8 cellular contexts compared by ENCODE assay signal in genomic region chr22:23128269-23129108, GRCh38. TPM values are rescaled to one million over a fixed set of nuclear protein-coding genes. Genes with fewer than 3 reads are reported as not detected.
DNase-seq lines count a peak whose midpoint lies in the region; ATAC-seq and TF ChIP-seq lines count a peak whose summit lies in the region.

No MANE protein-coding gene starts in this region.

- H3K27me3 Mint-ChIP-seq in CD4-positive, alpha-beta T cell: no peaks in the 10 kb centered on the region

- H3K4me3 ChIP-seq in HL-60 (replicated peaks; ENCODE audit: insufficient read depth, low read length) (no peak overlapping the region), osteoblast (ENCODE audit: insufficient read depth, low read length) (no peak overlapping the region)

- peaks cover 5% of the 10 kb centered on the region for H3K4me1 Mint-ChIP-seq in CD4-positive, alpha-beta T cell (ENCODE audit: low read depth)

- H3K4me3 Mint-ChIP-seq in CD4-positive, alpha-beta T cell: no peak overlapping the region

- intact Hi-C loops in CD4-positive, alpha-beta T cell (cut with DNase I, micrococcal nuclease): loop anchor here (1.0 to 10.0 kb wide), 3 partner anchors 169 to 541 kb away; no protein-coding TSS in a partner anchor

- H3K4me2 ChIP-seq in osteoblast (ENCODE audit: insufficient read depth, low read length): peak overlapping the region; percentile 12

- H3K4me1 ChIP-seq in foreskin keratinocyte (no peaks in the 10 kb centered on the region), osteoblast (ENCODE audit: insufficient read depth, low read length) (no peaks in the 10 kb centered on the region)

- peak; percentile 89 for ATAC-seq in CD4-positive, alpha-beta T cell (ENCODE audit: poor library complexity)
- peak; percentile 71 for ATAC-seq in foreskin keratinocyte

- no peak overlapping the region for H3K27ac ChIP-seq in CD4-positive, alpha-beta T cell (ENCODE audit: low read depth, low read length)
- H3K27ac ChIP-seq in HL-60 (replicated peaks): no peak overlapping the region
- H3K27ac ChIP-seq in foreskin keratinocyte: no peak overlapping the region
- no peak overlapping the region for H3K27ac ChIP-seq in osteoblast (ENCODE audit: low read depth, low read length)
- H3K27ac ChIP-seq in temporal lobe (ENCODE audit: low read depth, low read length): peak overlapping the region; percentile 83

- CTCF ChIA-PET in CD4-positive, alpha-beta T cell (lab: Charles Lee): interaction anchor here (0.7 to 2.2 kb wide), 10 partner anchors 12 to 257 kb away, joined by 3 to 24 read pairs (median 3); partner anchors contain the start of gene RAB36

- H3K9me3 Mint-ChIP-seq in CD4-positive, alpha-beta T cell: no peaks in the 10 kb centered on the region

- H3K79me2 ChIP-seq in osteoblast (ENCODE audit: insufficient read depth, low read length): no peaks in the 10 kb centered on the region

- POLR2A ChIA-PET in CD4-positive, alpha-beta T cell (lab: Charles Lee): interaction anchor here (0.8 kb wide), 2 partner anchors 10 to 168 kb away, joined by 3 read pairs; no protein-coding TSS in a partner anchor

- peak; percentile 82 for TF ChIP-seq CTCF in CD4-positive, alpha-beta T cell (IDR thresholded peaks at IDR 0.05)
- peak; percentile 67 for TF ChIP-seq CTCF in HL-60 (IDR thresholded peaks at IDR 0.05; ENCODE audit: insufficient read depth, low read length)
- peak; percentile 83 for TF ChIP-seq CTCF in foreskin keratinocyte (conservative IDR thresholded peaks at IDR 0.05)
- peak; percentile 83 for TF ChIP-seq CTCF in osteoblast (IDR thresholded peaks at IDR 0.05; ENCODE audit: extremely low read depth, low read depth, low read length)

- no peaks in the 10 kb centered on the region for H3K27me3 ChIP-seq in CD4-positive, alpha-beta T cell (ENCODE audit: control insufficient read depth, insufficient read depth, low read length)
- no peaks in the 10 kb centered on the region for H3K27me3 ChIP-seq in HL-60 (ENCODE audit: insufficient read depth, poor library complexity, severe bottlenecking)
- H3K27me3 ChIP-seq in foreskin keratinocyte: no peaks in the 10 kb centered on the region
- no peaks in the 10 kb centered on the region for H3K27me3 ChIP-seq in osteoblast (ENCODE audit: insufficient read depth, low read length)

- no peaks in the 10 kb centered on the region for H3K36me3 ChIP-seq in osteoblast (ENCODE audit: insufficient read depth, low read length)

- H3K9me3 ChIP-seq in CD4-positive, alpha-beta T cell (ENCODE audit: control insufficient read depth, low read length): no peaks in the 10 kb centered on the region
- no peaks in the 10 kb centered on the region for H3K9me3 ChIP-seq in osteoblast (ENCODE audit: low read depth, low read length)

- H2AFZ ChIP-seq in osteoblast (ENCODE audit: low read length): peak overlapping the region; percentile 53

- no peaks in the 10 kb centered on the region for H3K36me3 Mint-ChIP-seq in CD4-positive, alpha-beta T cell (ENCODE audit: low read depth)

- no peaks in the 10 kb centered on the region for H4K20me1 ChIP-seq in osteoblast (ENCODE audit: insufficient read depth, low read length)

- peak; percentile 59 to 76 (median 68) for DNase-seq in CD4-positive, alpha-beta T cell
- peak; percentile 45 to 60 for DNase-seq in HL-60 (ENCODE audit: low read depth in 1 of 2, low spot score in 1 of 2)
- DNase-seq in RPMI7951 (ENCODE audit: low read depth): peak; percentile 33
- peak; percentile 42 for DNase-seq in activated T-helper 9 cell treated with anti-CD3 and anti-CD28 coated beads, Interleukin-2, amount 50 U/mL, for 16 hours (ENCODE audit: low read depth)
- DNase-seq in foreskin keratinocyte: no peak
- peak; percentile 97 for DNase-seq in osteoblast (ENCODE audit: insufficient read length, low spot score, missing footprints)
- no peak for DNase-seq in KG1 (lab: John Stamatoyannopoulos, UW)

- no peak overlapping the region for H3K27ac Mint-ChIP-seq in CD4-positive, alpha-beta T cell

RNA-seq across cellular contexts. Expression of gene RSPH14, which starts 13.3 kb away (rescaled TPM):
- total RNA-seq in CD4-positive, alpha-beta T cell: 1 to 10 TPM; 1.2 to 1.5 TPM
- total RNA-seq in RPMI7951 (2014; rRNA removed; shearing (Covaris generic)): not detected in 2 replicates
- total RNA-seq in foreskin keratinocyte: not detected in 2 replicates
- 0.36 TPM in 1 of 2 replicates, not detected in the other for polyA plus RNA-seq in foreskin keratinocyte
- total RNA-seq in osteoblast: under 0.01 TPM in 1 of 2 replicates, not detected in the other
- 2.7 TPM for total RNA-seq in temporal lobe

RNA-seq across cellular contexts. Expression of gene RAB36, which starts 16.8 kb away (rescaled TPM):
- total RNA-seq in CD4-positive, alpha-beta T cell: under 1 TPM; 0.77 to 0.87 TPM
- 1.9 and 2.7 TPM in 2 replicates for total RNA-seq in RPMI7951 (2014; rRNA removed; shearing (Covaris generic))
- 3.2 and 4.4 TPM in 2 replicates for total RNA-seq in foreskin keratinocyte
- polyA plus RNA-seq in foreskin keratinocyte: 2.6 and 3.4 TPM in 2 replicates
- 7.6 and 8.5 TPM in 2 replicates for total RNA-seq in osteoblast
- total RNA-seq in temporal lobe: 4.9 TPM

RNA-seq across cellular contexts. Expression of gene BCR, which starts 51.8 kb away (rescaled TPM):
- 10 to 100 TPM; 60.0 to 64.8 TPM for total RNA-seq in CD4-positive, alpha-beta T cell
- 6.6 and 6.7 TPM in 2 replicates for total RNA-seq in RPMI7951 (2014; rRNA removed; shearing (Covaris generic))
- total RNA-seq in foreskin keratinocyte: 55.6 and 58.1 TPM in 2 replicates
- polyA plus RNA-seq in foreskin keratinocyte: 32.6 and 37.5 TPM in 2 replicates
- total RNA-seq in osteoblast: 28.6 and 29.8 TPM in 2 replicates
- total RNA-seq in temporal lobe: 52.6 TPM

RNA-seq across cellular contexts. Expression of gene GNAZ, which starts 58.2 kb away (rescaled TPM):
- under 1 TPM; 0.20 to 0.38 TPM for total RNA-seq in CD4-positive, alpha-beta T cell
- total RNA-seq in RPMI7951 (2014; rRNA removed; shearing (Covaris generic)): 1.4 and 2.2 TPM in 2 replicates
- total RNA-seq in foreskin keratinocyte: 0.27 and 0.28 TPM in 2 replicates
- 0.07 and 0.12 TPM in 2 replicates for polyA plus RNA-seq in foreskin keratinocyte
- total RNA-seq in osteoblast: 0.29 and 0.72 TPM in 2 replicates
- 124 TPM for total RNA-seq in temporal lobe

Comparison
In these comparisons a context has a peak if more than half of its experiments do, and no peak if none do; other contexts are left out.
1. DNase-seq: peak in CD4-positive, alpha-beta T cell (10 of 10), HL-60 (2 of 2), RPMI7951 (single experiment), activated T-helper 9 cell treated with anti-CD3 and anti-CD28 coated beads, Interleukin-2, amount 50 U/mL, for 16 hours (single experiment) and osteoblast (single experiment); none in foreskin keratinocyte (0 of 2) and KG1 (single experiment).
2. Peak in every context shown above with its lines, with median percentiles within 50 percentile points of each other: CTCF ChIP-seq.